ENCODE assay signal across 9 cellular contexts in genomic region chr2:186273953-186274352, GRCh38.
"Had no signal": no experiment of that assay in that cellular context is flagged by ENCODE, and none has a peak within 500 bp of the region (broad histone marks: within the 10 kb centered on the region; RNA-seq: fewer than 3 reads in every experiment).

No MANE protein-coding gene starts in this region.

- H3K9me3 ChIP-seq: HAP-1 had no signal

- H3K4me3 Mint-ChIP-seq: GM23338, H9, HFFc6 had no signal

- DNase-seq: GM23248, GOT3, H7, H9, HCEC 1CT, HFFc6 had no signal

- H3K36me3 ChIP-seq: HAP-1 had no signal

- H3K27ac Mint-ChIP-seq: GM23338, H9, HFFc6 had no signal

- H3K4me1 Mint-ChIP-seq: GM23338 had no signal

- H2AFZ ChIP-seq: GM23248, GM23338 had no signal

- H3K9ac ChIP-seq: GM23248 had no signal

- ATAC-seq: GM23338, HCT116 had no signal

- H3K4me2 ChIP-seq: GM23338 had no signal

- H3K4me1 ChIP-seq: HAP-1 had no signal

- H3K9me3 Mint-ChIP-seq: HFFc6 had no signal

- H3K27ac ChIP-seq: GM23248 had no signal

- H3K4me3 ChIP-seq: GM23248, GM23338, HAP-1 had no signal
